ENCODE assay signal across 22 cellular contexts in the genomic region with DNA sequence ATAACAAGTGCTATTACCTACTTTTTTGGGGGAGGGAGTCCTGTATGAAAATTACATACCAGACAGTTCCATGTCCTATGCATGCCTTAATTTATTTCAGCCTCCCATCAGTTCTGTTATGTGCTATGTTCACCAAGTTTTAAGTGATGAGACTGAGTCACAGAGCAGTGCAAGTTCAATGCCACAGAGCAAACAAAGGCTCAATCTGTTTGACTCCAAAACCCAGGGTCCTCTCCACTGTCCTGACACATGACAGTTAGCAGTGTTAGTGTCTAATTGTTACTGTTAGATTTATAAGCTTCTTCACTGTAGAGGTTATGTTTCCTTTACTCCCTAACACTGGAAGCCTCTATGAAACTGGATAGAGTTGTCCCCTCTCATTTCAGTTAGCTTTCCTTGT.
"Had no signal": no experiment of that assay in that cellular context is flagged by ENCODE, and none has a peak within 500 bp of the region (broad histone marks: within the 10 kb centered on the region; RNA-seq: fewer than 3 reads in every experiment).

No MANE protein-coding gene starts in this region.

- H3K4me2 ChIP-seq: SK-N-SH had no signal

- H3K9ac ChIP-seq: SK-N-SH had no signal

- ATAC-seq: Panc1, PC-3 had no signal

- H3K9me3 ChIP-seq: SK-N-SH had no signal

- H3K27ac ChIP-seq: RWPE1 had no signal

- DNase-seq: IMR-90, Karpas-422, KG1, MM.1S, NCI-H1092 treated with DMSO at 0.1 percent for 48 hours, NCI-H1436, NCI-H187, NCI-H2029, NCI-H2081 treated with DMSO at 0.1 percent for 48 hours, NCI-H2171, NCI-H226, NCI-H446, NCI-H510A, NCI-H524 treated with DMSO at 0.1 percent for 48 hours, NCI-H69, NCI-H774, PC-3, SHP77, SK-N-SH, SW 1271 had no signal
